ENCODE assay signal across 33 cellular contexts in the genomic region with DNA sequence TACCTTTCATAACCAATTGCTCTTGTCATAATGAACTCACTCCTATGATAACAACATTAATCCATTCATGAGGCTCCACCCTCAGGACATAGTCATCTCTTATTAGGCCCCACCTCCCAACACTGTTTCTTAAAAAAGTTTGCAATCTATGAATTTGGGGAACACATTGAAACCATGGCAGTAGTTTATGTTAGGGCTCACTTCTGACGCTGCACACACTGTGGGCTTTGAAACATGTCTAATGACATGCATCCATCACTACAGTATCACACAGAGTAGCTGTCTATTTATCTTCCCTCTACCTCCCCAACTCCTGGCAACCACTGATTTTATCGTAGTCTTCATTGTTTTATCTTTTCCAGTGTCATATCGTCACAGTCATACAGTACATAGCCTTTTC.
"Had no signal": no experiment of that assay in that cellular context is flagged by ENCODE, and none has a peak within 500 bp of the region (broad histone marks: within the 10 kb centered on the region; RNA-seq: fewer than 3 reads in every experiment).

No MANE protein-coding gene starts in this region.

- H3K9me3 ChIP-seq: adrenal gland, ascending aorta, body of pancreas, breast epithelium had no signal

- H3K27me3 ChIP-seq: adrenal gland, ascending aorta, body of pancreas, brain microvascular endothelial cell, breast epithelium, cardiac muscle cell had no signal

- DNase-seq: activated effector memory CD4-positive, alpha-beta T cell treated with anti-CD3 and anti-CD28 coated beads, Interleukin-2, amount 50 U/mL, for 16 hours; activated effector memory CD4-positive, alpha-beta T cell treated with Interleukin-2 at 50 U/mL for 16 hours; activated gamma-delta T cell; activated gamma-delta T cell treated with Interleukin-2 at 50 U/mL for 16 hours; activated naive CD4-positive, alpha-beta T cell; activated naive CD4-positive, alpha-beta T cell treated with anti-CD3 and anti-CD28 coated beads for 36 hours; activated naive CD4-positive, alpha-beta T cell treated with anti-CD3 and anti-CD28 coated beads, Interleukin-2, amount 10 ng/mL, durations not matched to agents 7 days and 5 days; activated naive CD4-positive, alpha-beta T cell treated with anti-CD3 and anti-CD28 coated beads, Interleukin-2, amount 50 U/mL, for 16 hours; activated naive CD4-positive, alpha-beta T cell treated with Interleukin-2 at 50 U/mL for 16 hours; activated naive CD8-positive, alpha-beta T cell treated with anti-CD3 and anti-CD28 coated beads for 36 hours; activated naive CD8-positive, alpha-beta T cell treated with anti-CD3 and anti-CD28 coated beads, Interleukin-2, amount 10 ng/mL, durations not matched to agents 7 days and 5 days; activated naive CD8-positive, alpha-beta T cell treated with anti-CD3 and anti-CD28 coated beads, Interleukin-2, amount 50 U/mL, for 24 hours; activated T-cell treated with anti-CD3 and anti-CD28 coated beads for 4 hours; activated T-cell treated with anti-CD3 and anti-CD28 coated beads, Interleukin-2, amount 50 U/mL, for 1 hour; activated T-cell treated with anti-CD3 and anti-CD28 coated beads, Interleukin-2, amount 50 U/mL, for 24 hours; activated T-cell treated with anti-CD3 and anti-CD28 coated beads, Interleukin-2, amount 50 U/mL, for 4 hours; activated T-cell treated with anti-CD3 and anti-CD28 coated beads, Interleukin-2, amount 50 U/mL, for 48 hours; activated T-cell treated with anti-CD3 and anti-CD28 coated beads, Interleukin-2, amount 50 U/mL, for 72 hours; adrenal gland; amniotic stem cell; amygdala; anterior cingulate cortex; aorta; body of pancreas; brain microvascular endothelial cell; caudate nucleus; central memory CD4-positive, alpha-beta T cell; cerebellar nuclear complex had no signal

- H3K4me3 ChIP-seq: adrenal gland, ascending aorta, body of pancreas, breast epithelium, cardiac muscle cell had no signal

- H3K36me3 ChIP-seq: adrenal gland, ascending aorta, brain microvascular endothelial cell, breast epithelium, cardiac muscle cell had no signal

- H3K4me1 ChIP-seq: adrenal gland, ascending aorta, body of pancreas, breast epithelium had no signal

- H3K27ac ChIP-seq: adrenal gland, ascending aorta, body of pancreas, brain microvascular endothelial cell, breast epithelium, cardiac muscle cell had no signal

- ATAC-seq: activated naive CD4-positive, alpha-beta T cell treated with anti-CD3 and anti-CD28 coated beads, Interleukin-2, amount 50 U/mL, for 72 hours; activated naive CD8-positive, alpha-beta T cell treated with anti-CD3 and anti-CD28 coated beads, Interleukin-2, amount 50 U/mL, for 24 hours; activated T-cell treated with anti-CD3 and anti-CD28 coated beads, Interleukin-2, amount 50 U/mL, for 4 hours; activated T-cell treated with anti-CD3 and anti-CD28 coated beads, Interleukin-2, amount 50 U/mL, for 72 hours; activated T-helper 17 cell treated with anti-CD3 and anti-CD28 coated beads, Interleukin-2, amount 50 U/mL, for 72 hours; body of pancreas had no signal
